25 cellular contexts compared by ENCODE assay signal in genomic region chr2:28650261-28650584, GRCh38.
DNase-seq lines count a peak whose midpoint lies in the region; ATAC-seq, FAIRE-seq and TF ChIP-seq lines count a peak whose summit lies in the region.
"Had no signal": no experiment of that assay in that cellular context is flagged by ENCODE, and none has a peak within 500 bp of the region (broad histone marks: within the 10 kb centered on the region; RNA-seq: fewer than 3 reads in every experiment).

No MANE protein-coding gene starts in this region.

- peaks cover 30% of the 10 kb centered on the region for H3K4me1 Mint-ChIP-seq in activated CD4-positive, alpha-beta T cell treated with anti-CD3 and anti-CD28 coated beads for 36 hours
- H3K4me1 Mint-ChIP-seq: immature natural killer cell had no signal

- TF ChIP-seq POLR2A in endothelial cell of umbilical vein (IDR thresholded peaks at IDR 0.05; ENCODE audit: low read depth, low read length), result no peak

- no peaks in the 10 kb centered on the region for H3K36me3 ChIP-seq in PC-9 (ENCODE audit: low read depth)
- H3K36me3 ChIP-seq in endothelial cell of umbilical vein (ENCODE audit: control insufficient read depth in 2 of 2, extremely low read depth in 1 of 2, insufficient read depth in 2 of 2, low read length in 2 of 2), result no peaks in the 10 kb centered on the region
- H3K36me3 ChIP-seq in trophoblast cell (ENCODE audit: control insufficient read depth in 1 of 2, insufficient read depth in 2 of 2, low read length in 2 of 2), result no peaks in the 10 kb centered on the region
- H3K36me3 ChIP-seq: heart left ventricle, SJCRH30, uterus had no signal

- no peaks in the 10 kb centered on the region for H3K9me1 ChIP-seq in endothelial cell of umbilical vein (replicated peaks; ENCODE audit: control insufficient read depth, extremely low read depth, insufficient read depth, low read length)

- H4K20me1 ChIP-seq in PC-9 (ENCODE audit: insufficient read depth) (no peaks in the 10 kb centered on the region), endothelial cell of umbilical vein (replicated peaks; ENCODE audit: control insufficient read depth, extremely low read depth, insufficient read depth, low read length) (no peaks in the 10 kb centered on the region)

- H4K8ac ChIP-seq in trophoblast cell (ENCODE audit: low read depth, low read length), result peak overlapping the region; percentile 77

- peak overlapping the region; percentile 72 for H2BK120ac ChIP-seq in trophoblast cell (ENCODE audit: insufficient read depth, low read length, poor library complexity)

- H3K18ac ChIP-seq in trophoblast cell (ENCODE audit: low read length), result peak overlapping the region; percentile 90

- CTCF ChIA-PET in activated CD4-positive, alpha-beta T cell treated with anti-CD3 and anti-CD28 coated beads for 36 hours (lab: Charles Lee), result interaction anchor here (0.8 kb wide), 1 partner anchor 34 kb away, joined by 3 read pairs; no protein-coding TSS in a partner anchor
- CTCF ChIA-PET in PC-9 (lab: Charles Lee) (no interaction called here), endothelial cell of umbilical vein (lab: Charles Lee) (no interaction called here)

- H2BK12ac ChIP-seq in trophoblast cell (ENCODE audit: low read length), result peak overlapping the region; percentile 94

- POLR2A ChIA-PET in activated CD4-positive, alpha-beta T cell treated with anti-CD3 and anti-CD28 coated beads for 36 hours (lab: Charles Lee), result no interaction called here
- POLR2A ChIA-PET in PC-9 (lab: Charles Lee; ENCODE audit: unreplicated experiment) (no interaction called here), endothelial cell of umbilical vein (lab: Charles Lee) (no interaction called here)

- no peaks in the 10 kb centered on the region for H3K27me3 Mint-ChIP-seq in activated CD4-positive, alpha-beta T cell treated with anti-CD3 and anti-CD28 coated beads for 36 hours

- peaks cover 17% of the 10 kb centered on the region for H3K79me1 ChIP-seq in trophoblast cell (ENCODE audit: low read length)

- no peak overlapping the region for H3K4me3 ChIP-seq in PC-9
- H3K4me3 ChIP-seq in endothelial cell of umbilical vein (replicated peaks in 1 of 3; ENCODE audit: insufficient read depth in 1 of 3, low read depth in 1 of 3, low read length in 3 of 3), result no peak overlapping the region
- no peak overlapping the region for H3K4me3 ChIP-seq in trophoblast cell (ENCODE audit: low read depth, low read length)
- H3K4me3 ChIP-seq: heart left ventricle, mucosa of descending colon, SJCRH30, uterus had no signal

- H3K4me1 ChIP-seq in PC-9 (replicated peaks; ENCODE audit: insufficient read depth), result peaks cover 61% of the 10 kb centered on the region
- H3K4me1 ChIP-seq in endothelial cell of umbilical vein (ENCODE audit: control insufficient read depth, extremely low read depth, insufficient read depth, low read length), result peaks cover 14% of the 10 kb centered on the region
- peaks cover 10% of the 10 kb centered on the region in 2 experiments for H3K4me1 ChIP-seq in trophoblast cell (ENCODE audit: control insufficient read depth in 1 of 2, insufficient read depth in 2 of 2, low read length in 2 of 2)
- H3K4me1 ChIP-seq: uterus had no signal

- H3K4me3 Mint-ChIP-seq in activated CD4-positive, alpha-beta T cell treated with anti-CD3 and anti-CD28 coated beads for 36 hours, result no peak overlapping the region
- H3K4me3 Mint-ChIP-seq: activated naive CD4-positive, alpha-beta T cell treated with anti-CD3 and anti-CD28 coated beads, Interleukin-2, amount 10 ng/mL, durations not matched to agents 7 days and 5 days; immature natural killer cell; T-helper 1 cell treated with Interleukin-12 subunit alpha and Interleukin-12 subunit beta and Interleukin-4 antibody, amounts not matched to agents 30 μg/mL and 1 μg/mL, for 36 hours had no signal

- ATAC-seq in activated CD4-positive, alpha-beta T cell treated with anti-CD3 and anti-CD28 coated beads for 36 hours, result no peak
- ATAC-seq in GM19351 (IDR thresholded peaks at IDR 0.05; ENCODE audit: unreplicated experiment) (no peak), HG02759 (IDR thresholded peaks at IDR 0.05; ENCODE audit: unreplicated experiment) (no peak)
- ATAC-seq: heart left ventricle had no signal

- no peak for DNase-seq in activated CD4-positive, alpha-beta T cell treated with anti-CD3 and anti-CD28 coated beads for 36 hours
- DNase-seq in activated CD4-positive, alpha-beta T cell treated with anti-CD3 and anti-CD28 coated beads for 4 hours, result no peak
- no peak for DNase-seq in PC-9
- DNase-seq in endothelial cell of umbilical vein (ENCODE audit: low read depth, low spot score), result no peak
- no peak for DNase-seq in trophoblast cell
- no peak for DNase-seq in NCI-H2227 (lab: John Stamatoyannopoulos, UW; ENCODE audit: unreplicated experiment)
- DNase-seq: activated CD4-positive, alpha-beta T cell treated with anti-CD3 and anti-CD28 coated beads, Interleukin-2, amount 50 U/mL, for 1 hour; activated naive CD4-positive, alpha-beta T cell treated with anti-CD3 and anti-CD28 coated beads, Interleukin-2, amount 10 ng/mL, durations not matched to agents 7 days and 5 days; AML-193; aorta; cerebellar nuclear complex; effector memory CD4-positive, alpha-beta T cell; heart left ventricle; immature natural killer cell; KBM-7; NCI-H748 treated with DMSO at 0.1 percent for 48 hours; OCI-M1; small intestine; uterus had no signal

- no peaks in the 10 kb centered on the region for H3K36me3 Mint-ChIP-seq in activated CD4-positive, alpha-beta T cell treated with anti-CD3 and anti-CD28 coated beads for 36 hours (ENCODE audit: low read depth)
- H3K36me3 Mint-ChIP-seq: activated naive CD4-positive, alpha-beta T cell treated with anti-CD3 and anti-CD28 coated beads, Interleukin-2, amount 10 ng/mL, durations not matched to agents 7 days and 5 days; immature natural killer cell had no signal

- H2BK5ac ChIP-seq in trophoblast cell (ENCODE audit: low read depth, low read length, poor library complexity), result peak overlapping the region; percentile 49

- no peaks in the 10 kb centered on the region for H3K9me3 Mint-ChIP-seq in activated CD4-positive, alpha-beta T cell treated with anti-CD3 and anti-CD28 coated beads for 36 hours (ENCODE audit: low read depth)
- H3K9me3 Mint-ChIP-seq: activated naive CD4-positive, alpha-beta T cell treated with anti-CD3 and anti-CD28 coated beads, Interleukin-2, amount 10 ng/mL, durations not matched to agents 7 days and 5 days; immature natural killer cell; T-helper 1 cell treated with Interleukin-12 subunit alpha and Interleukin-12 subunit beta and Interleukin-4 antibody, amounts not matched to agents 30 μg/mL and 1 μg/mL, for 36 hours had no signal

- intact Hi-C loops in activated CD4-positive, alpha-beta T cell treated with anti-CD3 and anti-CD28 coated beads for 36 hours (cut with DNase I, micrococcal nuclease), result no loop called here
- intact Hi-C loops in PC-9 (cut with micrococcal nuclease; ENCODE audit: unreplicated experiment), result no loop called here
- intact Hi-C loops in endothelial cell of umbilical vein (cut with micrococcal nuclease), result no loop called here

- peak overlapping the region; percentile 97 for H2AK5ac ChIP-seq in trophoblast cell (ENCODE audit: low read length)

- no peak overlapping the region for H3K23ac ChIP-seq in trophoblast cell (ENCODE audit: low read length)

- H3K14ac ChIP-seq in trophoblast cell (ENCODE audit: low read length), result peak overlapping the region; percentile 51

- WGBS in trophoblast cell (ENCODE audit: extremely low coverage, insufficient coverage, insufficient read length), result no CpG with 5 or more reads among the region's 4 CpGs

- peaks cover 46% of the 10 kb centered on the region for H3F3A ChIP-seq in PC-9 (ENCODE audit: insufficient read depth, low read depth)

- no peak overlapping the region for H4K12ac ChIP-seq in trophoblast cell (ENCODE audit: low read depth, low read length)

- H3K27ac Mint-ChIP-seq in activated CD4-positive, alpha-beta T cell treated with anti-CD3 and anti-CD28 coated beads for 36 hours, result peak overlapping the region; percentile 2
- H3K27ac Mint-ChIP-seq: activated naive CD4-positive, alpha-beta T cell treated with anti-CD3 and anti-CD28 coated beads, Interleukin-2, amount 10 ng/mL, durations not matched to agents 7 days and 5 days; T-helper 1 cell treated with Interleukin-12 subunit alpha and Interleukin-12 subunit beta and Interleukin-4 antibody, amounts not matched to agents 30 μg/mL and 1 μg/mL, for 36 hours had no signal

- H3K79me2 ChIP-seq in PC-9 (ENCODE audit: low read depth), result no peaks in the 10 kb centered on the region
- H3K79me2 ChIP-seq in endothelial cell of umbilical vein (ENCODE audit: control insufficient read depth, insufficient read depth, low read length), result no peaks in the 10 kb centered on the region
- no peaks in the 10 kb centered on the region for H3K79me2 ChIP-seq in trophoblast cell (ENCODE audit: control insufficient read depth, insufficient read depth, low read length, poor library complexity)

- H3K27ac ChIP-seq in PC-9, result peak overlapping the region; percentile 87
- peak overlapping the region; percentile 73 for H3K27ac ChIP-seq in endothelial cell of umbilical vein (ENCODE audit: insufficient read depth, low read depth, low read length)
- no peak overlapping the region for H3K27ac ChIP-seq in trophoblast cell (ENCODE audit: low read depth, low read length)
- H3K27ac ChIP-seq: 22Rv1, heart left ventricle had no signal

- peak; percentile 62 for FAIRE-seq in endothelial cell of umbilical vein (lab: Jason Lieb, UNC)
- FAIRE-seq: small intestine had no signal

- H3K4ac ChIP-seq in trophoblast cell (ENCODE audit: low read depth, low read length), result no peak overlapping the region

- no peaks in the 10 kb centered on the region for H3K9me2 ChIP-seq in PC-9 (ENCODE audit: insufficient read depth)

- dilution Hi-C loops in endothelial cell of umbilical vein (cut with MboI; ENCODE audit: extremely low pct_ligation_motif_present, low sequenced_read_pairs), result no loop called here

- H3K27me3 ChIP-seq in PC-9 (ENCODE audit: insufficient read depth, low read depth) (no peaks in the 10 kb centered on the region), endothelial cell of umbilical vein (ENCODE audit: control insufficient read depth in 2 of 2, insufficient read depth in 2 of 2, low read length in 2 of 2) (no peaks in the 10 kb centered on the region), trophoblast cell (ENCODE audit: insufficient read depth, low read length) (no peaks in the 10 kb centered on the region)
- H3K27me3 ChIP-seq: heart left ventricle, SJCRH30, uterus had no signal

- peak overlapping the region; percentile 64 for H3K4me2 ChIP-seq in PC-9
- no peak overlapping the region for H3K4me2 ChIP-seq in endothelial cell of umbilical vein (ENCODE audit: insufficient read depth, low read length)
- no peak overlapping the region for H3K4me2 ChIP-seq in trophoblast cell (ENCODE audit: low read length)

- H3K9me3 ChIP-seq in PC-9 (ENCODE audit: insufficient read depth, low read depth) (no peaks in the 10 kb centered on the region), endothelial cell of umbilical vein (replicated peaks; ENCODE audit: control insufficient read depth, insufficient read depth, low read length) (no peaks in the 10 kb centered on the region), trophoblast cell (ENCODE audit: insufficient read depth, low read depth, low read length) (no peaks in the 10 kb centered on the region)
- H3K9me3 ChIP-seq: heart left ventricle, mucosa of descending colon, SJCRH30, uterus had no signal

- peak overlapping the region; percentile 94 for H4K91ac ChIP-seq in trophoblast cell (ENCODE audit: low read depth, low read length)

- no peak for TF ChIP-seq CTCF in PC-9 (conservative IDR thresholded peaks at IDR 0.05)
- no peak for TF ChIP-seq CTCF in endothelial cell of umbilical vein (IDR thresholded peaks at IDR 0.05; ENCODE audit: extremely low read depth in 1 of 2, insufficient read depth in 1 of 2, low read depth in 1 of 2, low read length in 2 of 2)

- BruUV-seq in PC-9 (replicated peaks; lab: Mats Ljungman, UMichigan) (no TSS peak), endothelial cell of umbilical vein (replicated peaks; lab: Mats Ljungman, UMichigan) (no TSS peak)

- H2AFZ ChIP-seq in PC-9 (no peak overlapping the region), endothelial cell of umbilical vein (ENCODE audit: low read depth, low read length) (no peak overlapping the region), trophoblast cell (ENCODE audit: insufficient read depth, low read length, poor library complexity) (no peak overlapping the region)

- no peak overlapping the region for H3K9ac ChIP-seq in endothelial cell of umbilical vein (replicated peaks; ENCODE audit: extremely low read depth, insufficient read depth, low read length)
- H3K9ac ChIP-seq in trophoblast cell (ENCODE audit: low read length), result no peak overlapping the region
